In genomic region chr3:136195258-136196063, GRCh38 we compare ENCODE assay signal across 1 cellular context.
A peak's percentile ranks its signal among the peaks of the same experiment; 100 is the strongest.
TF ChIP-seq lines count a peak whose summit lies in the region.

No MANE protein-coding gene starts in this region.

TF ChIP-seq in HepG2, 621 proteins besides CTCF, POLR2A, EP300 and RAD21 (continued from another document and continues in another):
- TF ChIP-seq RERE (CRISPR knock-in tag; IDR thresholded peaks at IDR 0.05; ENCODE audit: low read depth) (no peak), ZGPAT (CRISPR knock-in tag; IDR thresholded peaks at IDR 0.05) (peak; percentile 43; the same call in 1 of the 2 replicates), THAP11 (CRISPR knock-in tag; IDR thresholded peaks at IDR 0.05) (peak; percentile 58; the same call in 1 of the 2 replicates), ZNF556 (CRISPR knock-in tag; IDR thresholded peaks at IDR 0.05; ENCODE audit: borderline replicate concordance) (no peak), ZBTB46 (CRISPR knock-in tag; IDR thresholded peaks at IDR 0.05; ENCODE audit: borderline replicate concordance) (no peak), AGO2 (optimal IDR thresholded peaks at IDR 0.05; ENCODE audit: low read depth, low read length) (no peak), KLF9 (CRISPR knock-in tag; IDR thresholded peaks at IDR 0.05; ENCODE audit: low read depth) (no peak), ZBTB8A (CRISPR knock-in tag; IDR thresholded peaks at IDR 0.05; ENCODE audit: borderline replicate concordance, low read depth) (no peak), ZNF225 (CRISPR knock-in tag; IDR thresholded peaks at IDR 0.05) (no peak), HOXA3 (CRISPR knock-in tag; IDR thresholded peaks at IDR 0.05) (peak; percentile 45; the same call in 1 of the 2 replicates), TAF15 (IDR thresholded peaks at IDR 0.05; ENCODE audit: low read depth, low read length, poor library complexity, severe bottlenecking) (no peak), ZNF275 (CRISPR knock-in tag; IDR thresholded peaks at IDR 0.05; ENCODE audit: borderline replicate concordance) (no peak), CSRNP2 (CRISPR knock-in tag; conservative IDR thresholded peaks at IDR 0.05; ENCODE audit: low read depth) (no peak), PLSCR1 (CRISPR knock-in tag; IDR thresholded peaks at IDR 0.05; ENCODE audit: borderline replicate concordance) (0 out of 2 replicates have a peak, but pooled peaks have one; percentile 41), MAFG (CRISPR knock-in tag; IDR thresholded peaks at IDR 0.05) (no peak), THRA (CRISPR knock-in tag; IDR thresholded peaks at IDR 0.05; ENCODE audit: borderline replicate concordance) (no peak), ZNF33A (CRISPR knock-in tag; IDR thresholded peaks at IDR 0.05; ENCODE audit: borderline replicate concordance) (no peak), LCORL (IDR thresholded peaks at IDR 0.05) (no peak), LCORL (CRISPR knock-in tag; IDR thresholded peaks at IDR 0.05) (no peak), EZH2 (conservative IDR thresholded peaks at IDR 0.05; ENCODE audit: low read depth, low read length) (no peak), KLF11 (CRISPR knock-in tag; IDR thresholded peaks at IDR 0.05) (no peak), PAWR (CRISPR knock-in tag; IDR thresholded peaks at IDR 0.05; ENCODE audit: borderline replicate concordance) (no peak), ZNF558 (CRISPR knock-in tag; IDR thresholded peaks at IDR 0.05; ENCODE audit: borderline replicate concordance) (peak; percentile 28; the same call in 1 of the 2 replicates), ZNF75D (CRISPR knock-in tag; IDR thresholded peaks at IDR 0.05; ENCODE audit: borderline replicate concordance) (no peak), ZNF883 (CRISPR knock-in tag; IDR thresholded peaks at IDR 0.05; ENCODE audit: not compliant biosample characterization) (no peak), PLRG1 (conservative IDR thresholded peaks at IDR 0.05) (no peak), ATF6 (CRISPR knock-in tag; conservative IDR thresholded peaks at IDR 0.05) (no peak), ZNF484 (CRISPR knock-in tag; IDR thresholded peaks at IDR 0.05; ENCODE audit: borderline replicate concordance, low read depth) (no peak), ZNF703 (CRISPR knock-in tag; IDR thresholded peaks at IDR 0.05; ENCODE audit: borderline replicate concordance) (no peak), CHD4 (IDR thresholded peaks at IDR 0.05; ENCODE audit: borderline replicate concordance, low read length) (no peak), POLR2AphosphoS5 (IDR thresholded peaks at IDR 0.05; ENCODE audit: low read depth, low read length) (no peak; the same call in 1 of the 2 replicates), HNF1B (CRISPR knock-in tag; IDR thresholded peaks at IDR 0.05) (0 out of 2 replicates have a peak, but pooled peaks have one; percentile 10), ZNF513 (CRISPR knock-in tag; conservative IDR thresholded peaks at IDR 0.05) (no peak), DZIP1 (CRISPR knock-in tag; IDR thresholded peaks at IDR 0.05) (no peak; the same call in 1 of the 2 replicates), HHEX (CRISPR knock-in tag; IDR thresholded peaks at IDR 0.05) (no peak)
